ENCODE assay signal across 8 cellular contexts in genomic region chr1:230642263-230642959, GRCh38. TPM values are rescaled to one million over a fixed set of nuclear protein-coding genes. Genes with fewer than 3 reads are reported as not detected.
DNase-seq lines count a peak whose midpoint lies in the region; ATAC-seq and TF ChIP-seq lines count a peak whose summit lies in the region.

TSS of gene COG2 (plus strand) at chr1:230642481. CDS start at chr1:230642607, 126 bp downstream.

- intact Hi-C loops in activated B cell treated with CpG ODN at 0.5 μM for 24 hours (cut with micrococcal nuclease), result loop anchor here (1.0 to 5.0 kb wide), 11 partner anchors 226 to 1084 kb away; partner anchors contain the start of genes ABCB10, ARV1, C1orf198 and EGLN1

- peak within 1 kb of the TSS; percentile 98 for H3K4me3 Mint-ChIP-seq in activated B cell treated with CpG ODN at 0.5 μM for 24 hours

- peaks cover 50% of the 10 kb centered on the region for H3K4me1 Mint-ChIP-seq in activated B cell treated with CpG ODN at 0.5 μM for 24 hours

- TF ChIP-seq CTCF in AG09309 (IDR thresholded peaks at IDR 0.05; ENCODE audit: control insufficient read depth, insufficient read depth, low read depth, low read length, missing control alignments) (peak; percentile 90), activated B cell treated with CpG ODN at 0.5 μM for 24 hours (IDR thresholded peaks at IDR 0.05) (peak; percentile 96)

- POLR2A ChIA-PET in activated B cell treated with CpG ODN at 0.5 μM for 24 hours (lab: Charles Lee), result interaction anchor here (0.7 to 1.2 kb wide), 3 partner anchors 397 to 696 kb away, joined by 3 read pairs; partner anchors contain the start of gene SPRTN

- peak within 1 kb of the TSS; percentile 84 for H3K27ac ChIP-seq in caudate nucleus (ENCODE audit: low read depth, low read length)

- ATAC-seq in GM18907 (IDR thresholded peaks at IDR 0.05; ENCODE audit: unreplicated experiment), result peak; percentile 96
- ATAC-seq in HG03159 (IDR thresholded peaks at IDR 0.05; ENCODE audit: unreplicated experiment), result peak; percentile 97
- peak; percentile 87 for ATAC-seq in activated B cell treated with CpG ODN at 0.5 μM for 24 hours (ENCODE audit: low read depth)

- DNase-seq in AG09309 (ENCODE audit: low read depth) (peak; percentile 57), NCI-H2227 (lab: John Stamatoyannopoulos, UW; ENCODE audit: unreplicated experiment) (peak; percentile 97), activated B cell treated with CpG ODN at 0.5 μM for 24 hours (peak; percentile 100), caudate nucleus (lab: John Stamatoyannopoulos, UW) (peak in 60 of 61 donors; percentile 58 to 95 (median 89)), inferior parietal cortex (ENCODE audit: extremely low spot score) (peak; percentile 94)
- peak; percentile 99 for DNase-seq in stimulated activated CD4-positive, alpha-beta T cell treated with anti-CD3 and anti-CD28 coated beads, Interleukin-12 subunit alpha, Interleukin-12 subunit beta, amount 100 ng/mL, for 4 hours

- H3K27ac Mint-ChIP-seq in activated B cell treated with CpG ODN at 0.5 μM for 24 hours, result peak within 1 kb of the TSS; percentile 96

- H3K4me3 ChIP-seq in AG09309 (ENCODE audit: control insufficient read depth, low read depth, low read length), result peak within 1 kb of the TSS; percentile 65

- H3K36me3 Mint-ChIP-seq in activated B cell treated with CpG ODN at 0.5 μM for 24 hours (ENCODE audit: low read depth), result peaks cover 25% of the 10 kb centered on the region

- peaks cover 8% of the 10 kb centered on the region for H3K27me3 Mint-ChIP-seq in activated B cell treated with CpG ODN at 0.5 μM for 24 hours

- CTCF ChIA-PET in activated B cell treated with CpG ODN at 0.5 μM for 24 hours (lab: Charles Lee), result interaction anchor here (1.0 to 1.5 kb wide), 3 partner anchors 9 to 981 kb away, joined by 3 to 4 read pairs (median 4); no protein-coding TSS in a partner anchor

- H3K9me3 Mint-ChIP-seq in activated B cell treated with CpG ODN at 0.5 μM for 24 hours, result no peaks in the 10 kb centered on the region

RNA-seq across cellular contexts. Expression of gene COG2, which starts in this region (rescaled TPM):
- total RNA-seq in activated B cell treated with CpG ODN at 0.5 μM for 24 hours, result 38.5 and 39.0 TPM in 2 replicates

Comparison
In these comparisons a context has a peak if more than half of its experiments do, and no peak if none do; other contexts are left out.
1. Peak in every context shown above with its lines: DNase-seq, ATAC-seq, H3K4me3 ChIP-seq and H3K27ac ChIP-seq.